Comparison of ENCODE assay signal across 1 cellular context in genomic region chr2:128321784-128322650, GRCh38.
TF ChIP-seq lines count a peak whose summit lies in the region.

No MANE protein-coding gene starts in this region.

TF ChIP-seq in HepG2, 621 proteins besides CTCF, POLR2A, EP300 and RAD21 (continued from another document and continues in another):
- TF ChIP-seq HINFP (CRISPR knock-in tag; IDR thresholded peaks at IDR 0.05; ENCODE audit: low read depth) (no peak), GABPA (IDR thresholded peaks at IDR 0.05; ENCODE audit: low read depth, low read length) (no peak), GABPA (CRISPR knock-in tag; IDR thresholded peaks at IDR 0.05; ENCODE audit: low read depth) (no peak), IRF2 (CRISPR knock-in tag; IDR thresholded peaks at IDR 0.05) (peak; percentile 43; the same call in 1 of the 2 replicates), BORCS8-MEF2B (CRISPR knock-in tag; IDR thresholded peaks at IDR 0.05) (peak; percentile 39; the same call in 1 of the 2 replicates), RFX3 (CRISPR knock-in tag; IDR thresholded peaks at IDR 0.05) (no peak), SMARCC2 (IDR thresholded peaks at IDR 0.05) (no peak), KLF6 (CRISPR knock-in tag; IDR thresholded peaks at IDR 0.05) (no peak; the same call in 1 of the 2 replicates), AKAP8 (CRISPR knock-in tag; IDR thresholded peaks at IDR 0.05) (no peak), ZNF609 (CRISPR knock-in tag; IDR thresholded peaks at IDR 0.05; ENCODE audit: borderline replicate concordance) (no peak), HOXA5 (CRISPR knock-in tag; IDR thresholded peaks at IDR 0.05) (no peak), ELK4 (CRISPR knock-in tag; IDR thresholded peaks at IDR 0.05; ENCODE audit: borderline replicate concordance) (no peak), ZNF160 (CRISPR knock-in tag; IDR thresholded peaks at IDR 0.05) (no peak; the same call in 1 of the 2 replicates), ZNF251 (CRISPR knock-in tag; IDR thresholded peaks at IDR 0.05) (no peak), ZNF224 (CRISPR knock-in tag; IDR thresholded peaks at IDR 0.05) (no peak), TIGD3 (CRISPR knock-in tag; IDR thresholded peaks at IDR 0.05; ENCODE audit: borderline replicate concordance) (no peak), LBX2 (CRISPR knock-in tag; IDR thresholded peaks at IDR 0.05; ENCODE audit: borderline replicate concordance) (no peak), POLR2G (IDR thresholded peaks at IDR 0.05; ENCODE audit: low read depth, low read length) (peak; percentile 93), ZNF569 (CRISPR knock-in tag; IDR thresholded peaks at IDR 0.05; ENCODE audit: borderline replicate concordance) (no peak), NKX3-1 (CRISPR knock-in tag; IDR thresholded peaks at IDR 0.05) (no peak), ZNF784 (CRISPR knock-in tag; IDR thresholded peaks at IDR 0.05; ENCODE audit: borderline replicate concordance) (peak; percentile 24; the same call in 1 of the 2 replicates), RNF219 (CRISPR knock-in tag; IDR thresholded peaks at IDR 0.05) (no peak), THAP8 (CRISPR knock-in tag; IDR thresholded peaks at IDR 0.05; ENCODE audit: borderline replicate concordance) (peak; percentile 36; the same call in 1 of the 2 replicates), TGIF2 (CRISPR knock-in tag; IDR thresholded peaks at IDR 0.05) (no peak), MLX (CRISPR knock-in tag; IDR thresholded peaks at IDR 0.05) (no peak), ZFY (CRISPR knock-in tag; IDR thresholded peaks at IDR 0.05) (peak; percentile 68), TRIM22 (IDR thresholded peaks at IDR 0.05) (no peak), ZNF800 (CRISPR knock-in tag; IDR thresholded peaks at IDR 0.05) (no peak), ZSCAN31 (CRISPR knock-in tag; IDR thresholded peaks at IDR 0.05; ENCODE audit: low read depth) (no peak; the same call in none of the 2 replicates), ZNF75D (CRISPR knock-in tag; IDR thresholded peaks at IDR 0.05; ENCODE audit: borderline replicate concordance) (no peak), JUNB (CRISPR knock-in tag; IDR thresholded peaks at IDR 0.05; ENCODE audit: borderline replicate concordance) (no peak), ZNF414 (CRISPR knock-in tag; IDR thresholded peaks at IDR 0.05) (no peak), EHMT2 (IDR thresholded peaks at IDR 0.05; ENCODE audit: borderline replicate concordance, low read depth, low read length) (no peak), ZNF382 (CRISPR knock-in tag; IDR thresholded peaks at IDR 0.05; ENCODE audit: borderline replicate concordance) (no peak), RFX1 (IDR thresholded peaks at IDR 0.05) (no peak), KDM6A (CRISPR knock-in tag; IDR thresholded peaks at IDR 0.05; ENCODE audit: low read depth) (no peak), PPARG (CRISPR knock-in tag; conservative IDR thresholded peaks at IDR 0.05) (peak; percentile 31; the same call in 1 of the 2 replicates), ZNF546 (CRISPR knock-in tag; conservative IDR thresholded peaks at IDR 0.05) (no peak), ATF5 (CRISPR knock-in tag; IDR thresholded peaks at IDR 0.05; ENCODE audit: low read depth) (no peak), MNT (IDR thresholded peaks at IDR 0.05) (no peak), FLYWCH1 (CRISPR knock-in tag; IDR thresholded peaks at IDR 0.05) (no peak)
